Comparison of ENCODE assay signal across 27 cellular contexts in genomic region chr12:125377093-125377492, GRCh38.
"Had no signal": no experiment of that assay in that cellular context is flagged by ENCODE, and none has a peak within 500 bp of the region (broad histone marks: within the 10 kb centered on the region; RNA-seq: fewer than 3 reads in every experiment).

No MANE protein-coding gene starts in this region.

- H3K4me1 ChIP-seq: colonic mucosa, esophagus squamous epithelium, foreskin keratinocyte, gastrocnemius medialis had no signal

- ATAC-seq: effector memory CD8-positive, alpha-beta T cell; foreskin keratinocyte; gastrocnemius medialis; gastroesophageal sphincter; heart left ventricle had no signal

- FAIRE-seq: colon, endometrium, endothelial cell of umbilical vein, frontal cortex had no signal

- H3K27me3 ChIP-seq: colonic mucosa, dorsolateral prefrontal cortex, esophagus squamous epithelium, foreskin keratinocyte, gastrocnemius medialis had no signal

- H3K4me3 Mint-ChIP-seq: dendritic cell treated with granulocyte-macrophage colony-stimulating factor and Interleukin-4, amounts not matched to agents 40 ng/mL and 50 ng/mL, for 4 days; effector memory CD8-positive, alpha-beta T cell; endodermal cell had no signal

- H3K4me1 Mint-ChIP-seq: endodermal cell had no signal

- H3K9me3 Mint-ChIP-seq: dendritic cell treated with granulocyte-macrophage colony-stimulating factor and Interleukin-4, amounts not matched to agents 40 ng/mL and 50 ng/mL, for 4 days; endodermal cell had no signal

- H3K27ac Mint-ChIP-seq: dendritic cell treated with granulocyte-macrophage colony-stimulating factor and Interleukin-4, amounts not matched to agents 40 ng/mL and 50 ng/mL, for 4 days; effector memory CD8-positive, alpha-beta T cell; endodermal cell had no signal

- H3K36me3 ChIP-seq: colonic mucosa, esophagus squamous epithelium, gastrocnemius medialis, gastroesophageal sphincter, heart left ventricle, heart right ventricle had no signal

- H3K4me3 ChIP-seq: colonic mucosa, coronary artery, dorsolateral prefrontal cortex, esophagus squamous epithelium, gastrocnemius medialis, gastroesophageal sphincter, heart left ventricle, heart right ventricle had no signal

- DNase-seq: colonic mucosa; cortex of kidney; dermis blood vessel endothelial cell; dorsolateral prefrontal cortex; effector CD4-positive, alpha-beta T cell; effector CD8-positive, alpha-beta T cell; effector memory CD4-positive, alpha-beta T cell; effector memory CD8-positive, alpha-beta T cell; endodermal cell; erythroblast; esophagus squamous epithelium; foreskin fibroblast; foreskin keratinocyte; foreskin melanocyte; gastrocnemius medialis; glutamatergic neuron; head of caudate nucleus; heart left ventricle; heart right ventricle had no signal

- H3K27ac ChIP-seq: colonic mucosa, coronary artery, epithelial cell of prostate, esophagus squamous epithelium, foreskin keratinocyte, gastrocnemius medialis, gastroesophageal sphincter, heart left ventricle, heart right ventricle had no signal

- H3K9me3 ChIP-seq: colonic mucosa, esophagus squamous epithelium, gastrocnemius medialis, gastroesophageal sphincter had no signal
